In genomic region chr15:45117327-45118130, GRCh38 we compare ENCODE assay signal across 9 cellular contexts. TPM values are rescaled to one million over a fixed set of nuclear protein-coding genes. Genes with fewer than 3 reads are reported as not detected.
A peak's percentile ranks its signal among the peaks of the same experiment; 100 is the strongest.
DNase-seq lines count a peak whose midpoint lies in the region; ATAC-seq and TF ChIP-seq lines count a peak whose summit lies in the region.
"Had no signal": no experiment of that assay in that cellular context is flagged by ENCODE, and none has a peak within 500 bp of the region (broad histone marks: within the 10 kb centered on the region; RNA-seq: fewer than 3 reads in every experiment).

No MANE protein-coding gene starts in this region.

- ATAC-seq in HG03175 (IDR thresholded peaks at IDR 0.05; ENCODE audit: unreplicated experiment): peak; percentile 10
- ATAC-seq in HG03135 (IDR thresholded peaks at IDR 0.05; ENCODE audit: unreplicated experiment): no peak
- ATAC-seq in HG02981 (IDR thresholded peaks at IDR 0.05; ENCODE audit: unreplicated experiment): no peak

- no peak overlapping the region for H2AFZ ChIP-seq in osteoblast (ENCODE audit: low read length)

- H3K36me3 ChIP-seq in ES-I3 (ENCODE audit: insufficient read depth, low read length) (no peaks in the 10 kb centered on the region), osteoblast (ENCODE audit: insufficient read depth, low read length) (no peaks in the 10 kb centered on the region)
- H3K36me3 ChIP-seq in effector memory CD4-positive, alpha-beta T cell (ENCODE audit: control insufficient read depth, insufficient read depth, low read length): no peaks in the 10 kb centered on the region

- peaks cover 10% of the 10 kb centered on the region for H3K4me1 ChIP-seq in ES-I3 (ENCODE audit: insufficient read depth, low read length)
- peaks cover 39% of the 10 kb centered on the region for H3K4me1 ChIP-seq in effector memory CD4-positive, alpha-beta T cell (ENCODE audit: control insufficient read depth, insufficient read depth, low read length, poor library complexity, severe bottlenecking)
- peaks cover 12% of the 10 kb centered on the region for H3K4me1 ChIP-seq in osteoblast (ENCODE audit: insufficient read depth, low read length)

- peak overlapping the region; percentile 28 for H3K4me3 ChIP-seq in effector memory CD4-positive, alpha-beta T cell (ENCODE audit: insufficient read depth, low read depth, low read length, poor library complexity, severe bottlenecking)
- H3K4me3 ChIP-seq in osteoblast (ENCODE audit: insufficient read depth, low read length): no peak overlapping the region

- H3K9ac ChIP-seq in ES-I3 (ENCODE audit: low read depth, low read length): peak overlapping the region; percentile 34; the same call in 1 of the 2 replicates

- H3K9me3 ChIP-seq in ES-I3 (ENCODE audit: control insufficient read depth, insufficient read depth, low read length): no peaks in the 10 kb centered on the region
- no peaks in the 10 kb centered on the region for H3K9me3 ChIP-seq in effector memory CD4-positive, alpha-beta T cell (ENCODE audit: control insufficient read depth, low read length)
- no peaks in the 10 kb centered on the region for H3K9me3 ChIP-seq in osteoblast (ENCODE audit: low read depth, low read length)

- peak overlapping the region; percentile 57 for H3K4me2 ChIP-seq in osteoblast (ENCODE audit: insufficient read depth, low read length)

- DNase-seq in effector memory CD4-positive, alpha-beta T cell: no peak
- DNase-seq in osteoblast (ENCODE audit: insufficient read length, low spot score, missing footprints) (peak; percentile 61), DMS53 treated with DMSO at 0.1 percent for 48 hours (lab: John Stamatoyannopoulos, UW; ENCODE audit: unreplicated experiment) (no peak), AML-193 (lab: John Stamatoyannopoulos, UW) (no peak)

- TF ChIP-seq CTCF in osteoblast (IDR thresholded peaks at IDR 0.05; ENCODE audit: extremely low read depth, low read depth, low read length): no peak

- H3K27me3 ChIP-seq in effector memory CD4-positive, alpha-beta T cell (replicated peaks; ENCODE audit: control insufficient read depth, insufficient read depth, low read length, poor library complexity, severe bottlenecking): peaks cover 50% of the 10 kb centered on the region
- peaks cover 53% of the 10 kb centered on the region for H3K27me3 ChIP-seq in osteoblast (ENCODE audit: insufficient read depth, low read length)

- no peak overlapping the region for H3K27ac ChIP-seq in effector memory CD4-positive, alpha-beta T cell (ENCODE audit: insufficient read depth, low read length, poor library complexity, severe bottlenecking)
- no peak overlapping the region for H3K27ac ChIP-seq in osteoblast (ENCODE audit: low read depth, low read length)
- H3K27ac ChIP-seq: VCaP had no signal

- H3K79me2 ChIP-seq in osteoblast (ENCODE audit: insufficient read depth, low read length): no peaks in the 10 kb centered on the region

- no peaks in the 10 kb centered on the region for H4K20me1 ChIP-seq in osteoblast (ENCODE audit: insufficient read depth, low read length)

RNA-seq across cellular contexts. Expression of gene DUOXA2, which starts 3.4 kb away (rescaled TPM):
- not detected in 2 replicates for total RNA-seq in osteoblast

RNA-seq across cellular contexts. Expression of gene DUOX2, which starts 3.6 kb away (rescaled TPM):
- total RNA-seq in osteoblast: under 0.01 TPM in 1 of 2 replicates, not detected in the other

RNA-seq across cellular contexts. Expression of gene DUOXA1, which starts 12.2 kb away (rescaled TPM):
- 0.29 and 0.36 TPM in 2 replicates for total RNA-seq in osteoblast

RNA-seq across cellular contexts. Expression of gene DUOX1, which starts 12.3 kb away (rescaled TPM):
- under 0.01 and 0.29 TPM in 2 replicates for total RNA-seq in osteoblast
